Comparison of ENCODE assay signal across 1 cellular context in the genomic region with DNA sequence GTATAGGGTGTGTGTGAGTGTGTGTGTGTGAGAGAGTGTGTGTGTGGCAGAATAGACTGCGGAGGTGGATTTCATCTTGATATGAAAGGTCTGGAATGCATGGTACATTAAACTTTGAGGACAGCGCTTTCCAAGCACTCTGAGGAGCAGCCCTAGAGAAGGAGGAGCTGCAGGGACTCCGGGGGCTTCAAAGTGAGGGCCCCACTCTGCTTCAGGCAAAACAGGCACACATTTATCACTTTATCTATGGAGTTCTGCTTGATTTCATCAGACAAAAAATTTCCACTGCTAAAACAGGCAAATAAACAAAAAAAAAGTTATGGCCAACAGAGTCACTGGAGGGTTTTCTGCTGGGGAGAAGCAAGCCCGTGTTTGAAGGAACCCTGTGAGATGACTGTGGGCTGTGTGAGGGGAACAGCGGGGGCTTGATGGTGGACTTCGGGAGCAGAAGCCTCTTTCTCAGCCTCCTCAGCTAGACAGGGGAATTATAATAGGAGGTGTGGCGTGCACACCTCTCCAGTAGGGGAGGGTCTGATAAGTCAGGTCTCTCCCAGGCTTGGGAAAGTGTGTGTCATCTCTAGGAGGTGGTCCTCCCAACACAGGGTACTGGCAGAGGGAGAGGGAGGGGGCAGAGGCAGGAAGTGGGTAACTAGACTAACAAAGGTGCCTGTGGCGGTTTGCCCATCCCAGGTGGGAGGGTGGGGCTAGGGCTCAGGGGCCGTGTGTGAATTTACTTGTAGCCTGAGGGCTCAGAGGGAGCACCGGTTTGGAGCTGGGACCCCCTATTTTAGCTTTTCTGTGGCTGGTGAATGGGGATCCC.
TF ChIP-seq lines count a peak whose summit lies in the region.

No MANE protein-coding gene starts in this region.

TF ChIP-seq in HepG2, 621 proteins besides CTCF, POLR2A, EP300 and RAD21:
- TF ChIP-seq STAG1 (CRISPR knock-in tag; IDR thresholded peaks at IDR 0.05) (no peak), REPIN1 (CRISPR knock-in tag; IDR thresholded peaks at IDR 0.05; ENCODE audit: borderline replicate concordance, low read depth) (no peak), HDAC1 (CRISPR knock-in tag; IDR thresholded peaks at IDR 0.05) (no peak), ETV5 (CRISPR knock-in tag; IDR thresholded peaks at IDR 0.05; ENCODE audit: borderline replicate concordance) (peak; percentile 36; the same call in 1 of the 2 replicates), NONO (IDR thresholded peaks at IDR 0.05) (no peak), NONO (CRISPR knock-in tag; conservative IDR thresholded peaks at IDR 0.05) (no peak), MLLT10 (CRISPR knock-in tag; IDR thresholded peaks at IDR 0.05) (no peak), POGZ (CRISPR knock-in tag; IDR thresholded peaks at IDR 0.05) (no peak), NFIB (CRISPR knock-in tag; IDR thresholded peaks at IDR 0.05; ENCODE audit: borderline replicate concordance) (no peak), ZFP62 (CRISPR knock-in tag; IDR thresholded peaks at IDR 0.05) (no peak), FOSL2 (CRISPR knock-in tag; IDR thresholded peaks at IDR 0.05) (0 out of 2 replicates have a peak, but pooled peaks have one; percentile 27), NFE2 (CRISPR knock-in tag; IDR thresholded peaks at IDR 0.05) (no peak), KAT8 (CRISPR knock-in tag; IDR thresholded peaks at IDR 0.05) (0 out of 2 replicates have a peak, but pooled peaks have one; percentile 27), ZMYM4 (CRISPR knock-in tag; IDR thresholded peaks at IDR 0.05) (no peak), SMAD3 (CRISPR knock-in tag; IDR thresholded peaks at IDR 0.05) (no peak), SKI (IDR thresholded peaks at IDR 0.05; ENCODE audit: partially characterized antibody) (no peak), PHF5A (CRISPR knock-in tag; IDR thresholded peaks at IDR 0.05; ENCODE audit: low read depth, unreplicated experiment) (no peak), ZNF546 (CRISPR knock-in tag; conservative IDR thresholded peaks at IDR 0.05) (no peak), ZNF263 (CRISPR knock-in tag; IDR thresholded peaks at IDR 0.05) (peak; percentile 77), ETV6 (CRISPR knock-in tag; conservative IDR thresholded peaks at IDR 0.05) (no peak), ZMYM2 (CRISPR knock-in tag; IDR thresholded peaks at IDR 0.05) (no peak), ZNF816 (CRISPR knock-in tag; IDR thresholded peaks at IDR 0.05; ENCODE audit: borderline replicate concordance) (no peak)
- TF ChIP-seq, protein P1, sequence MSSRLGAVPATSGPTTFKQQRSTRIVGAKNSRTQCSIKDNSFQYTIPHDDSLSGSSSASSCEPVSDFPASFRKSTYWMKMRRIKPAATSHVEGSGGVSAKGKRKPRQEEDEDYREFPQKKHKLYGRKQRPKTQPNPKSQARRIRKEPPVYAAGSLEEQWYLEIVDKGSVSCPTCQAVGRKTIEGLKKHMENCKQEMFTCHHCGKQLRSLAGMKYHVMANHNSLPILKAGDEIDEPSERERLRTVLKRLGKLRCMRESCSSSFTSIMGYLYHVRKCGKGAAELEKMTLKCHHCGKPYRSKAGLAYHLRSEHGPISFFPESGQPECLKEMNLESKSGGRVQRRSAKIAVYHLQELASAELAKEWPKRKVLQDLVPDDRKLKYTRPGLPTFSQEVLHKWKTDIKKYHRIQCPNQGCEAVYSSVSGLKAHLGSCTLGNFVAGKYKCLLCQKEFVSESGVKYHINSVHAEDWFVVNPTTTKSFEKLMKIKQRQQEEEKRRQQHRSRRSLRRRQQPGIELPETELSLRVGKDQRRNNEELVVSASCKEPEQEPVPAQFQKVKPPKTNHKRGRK (CRISPR knock-in tag; IDR thresholded peaks at IDR 0.05) = no peak
- TF ChIP-seq, protein P2, sequence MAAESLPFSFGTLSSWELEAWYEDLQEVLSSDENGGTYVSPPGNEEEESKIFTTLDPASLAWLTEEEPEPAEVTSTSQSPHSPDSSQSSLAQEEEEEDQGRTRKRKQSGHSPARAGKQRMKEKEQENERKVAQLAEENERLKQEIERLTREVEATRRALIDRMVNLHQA (CRISPR knock-in tag; IDR thresholded peaks at IDR 0.05) = no peak
TF ChIP-seq in HepG2: peak in this region for 4.
